8 cellular contexts compared by ENCODE assay signal in genomic region chr1:244205906-244206305, GRCh38.
"Had no signal": no experiment of that assay in that cellular context is flagged by ENCODE, and none has a peak within 500 bp of the region (broad histone marks: within the 10 kb centered on the region; RNA-seq: fewer than 3 reads in every experiment).

No MANE protein-coding gene starts in this region.

- H2AFZ ChIP-seq: GM23248 had no signal

- DNase-seq: GOT3, H7, HFFc6, KG1 had no signal

- H3K36me3 ChIP-seq: HAP-1 had no signal

- ATAC-seq: HCT116 had no signal

- H3K4me1 ChIP-seq: HAP-1 had no signal

- H3K27ac ChIP-seq: GM23248, HL-60 had no signal

- H3K9me3 ChIP-seq: HAP-1 had no signal

- H3K4me3 ChIP-seq: GM23248, HAP-1 had no signal

- H3K9ac ChIP-seq: GM23248 had no signal
